ENCODE assay signal across 8 cellular contexts in genomic region chr17:28727727-28728363, GRCh38.
DNase-seq lines count a peak whose midpoint lies in the region; ATAC-seq lines count a peak whose summit lies in the region.

No MANE protein-coding gene starts in this region.

- DNase-seq in ACHN (peak; percentile 76), NCI-H345 (lab: John Stamatoyannopoulos, UW) (peak; percentile 74)
- DNase-seq in activated CD4-positive, alpha-beta T cell treated with anti-CD3 and anti-CD28 coated beads, Interleukin-2, amount 50 U/mL, for 24 hours (ENCODE audit: low read depth in 1 of 2, low spot score in 1 of 2) = peak; percentile 78 to 90
- peak; percentile 85 for DNase-seq in effector CD4-positive, alpha-beta T cell
- peak; percentile 89 for DNase-seq in stimulated activated naive CD8-positive, alpha-beta T cell treated with anti-CD3 and anti-CD28 coated beads, Interleukin-15, Interleukin-2, amounts not matched to agents 100 U/mL and 50 U/mL, for 24 hours

- in situ Hi-C loops in ACHN (cut with HindIII; ENCODE audit: low pct_ligation_motif_present, low pct_unique_long_range_greater_than_20kb, low sequenced_read_pairs) = no loop called here

- ATAC-seq in GM18511 (IDR thresholded peaks at IDR 0.05; ENCODE audit: unreplicated experiment) (peak; percentile 44), HG02970 (IDR thresholded peaks at IDR 0.05; ENCODE audit: low FRiP score, unreplicated experiment) (peak; percentile 30)
- peak; percentile 63 for ATAC-seq in stimulated activated naive CD8-positive, alpha-beta T cell treated with anti-CD3 and anti-CD28 coated beads, Interleukin-15, Interleukin-2, amounts not matched to agents 100 U/mL and 50 U/mL, for 24 hours

- H3K27ac ChIP-seq in muscle layer of duodenum (ENCODE audit: low read length) = peak overlapping the region; percentile 84

- H3K4me1 ChIP-seq in muscle layer of duodenum (ENCODE audit: control insufficient read depth in 1 of 2, insufficient read depth in 2 of 2, low read length in 2 of 2) = peaks cover under 1 to 24% of the 10 kb centered on the region in 2 donors

- peaks cover 20 to 30% of the 10 kb centered on the region in 2 donors for H3K36me3 ChIP-seq in muscle layer of duodenum (ENCODE audit: control insufficient read depth in 1 of 2, insufficient read depth in 2 of 2, low read length in 2 of 2)

- peak overlapping the region; percentile 79 for H3K4me3 ChIP-seq in muscle layer of duodenum (ENCODE audit: low read depth in 1 of 2, low read length in 2 of 2)

- H3K27me3 ChIP-seq in muscle layer of duodenum (ENCODE audit: low read depth, low read length) = no peaks in the 10 kb centered on the region

- no peaks in the 10 kb centered on the region for H3K9me3 ChIP-seq in muscle layer of duodenum (ENCODE audit: control insufficient read depth in 1 of 2, low read length in 2 of 2)

Comparison
In these comparisons a context has a peak if more than half of its experiments do, and no peak if none do; other contexts are left out.
1. Peak in every context shown above with its lines: DNase-seq, ATAC-seq, H3K4me3 ChIP-seq and H3K27ac ChIP-seq.